Comparison of ENCODE assay signal across 1 cellular context in the genomic region with DNA sequence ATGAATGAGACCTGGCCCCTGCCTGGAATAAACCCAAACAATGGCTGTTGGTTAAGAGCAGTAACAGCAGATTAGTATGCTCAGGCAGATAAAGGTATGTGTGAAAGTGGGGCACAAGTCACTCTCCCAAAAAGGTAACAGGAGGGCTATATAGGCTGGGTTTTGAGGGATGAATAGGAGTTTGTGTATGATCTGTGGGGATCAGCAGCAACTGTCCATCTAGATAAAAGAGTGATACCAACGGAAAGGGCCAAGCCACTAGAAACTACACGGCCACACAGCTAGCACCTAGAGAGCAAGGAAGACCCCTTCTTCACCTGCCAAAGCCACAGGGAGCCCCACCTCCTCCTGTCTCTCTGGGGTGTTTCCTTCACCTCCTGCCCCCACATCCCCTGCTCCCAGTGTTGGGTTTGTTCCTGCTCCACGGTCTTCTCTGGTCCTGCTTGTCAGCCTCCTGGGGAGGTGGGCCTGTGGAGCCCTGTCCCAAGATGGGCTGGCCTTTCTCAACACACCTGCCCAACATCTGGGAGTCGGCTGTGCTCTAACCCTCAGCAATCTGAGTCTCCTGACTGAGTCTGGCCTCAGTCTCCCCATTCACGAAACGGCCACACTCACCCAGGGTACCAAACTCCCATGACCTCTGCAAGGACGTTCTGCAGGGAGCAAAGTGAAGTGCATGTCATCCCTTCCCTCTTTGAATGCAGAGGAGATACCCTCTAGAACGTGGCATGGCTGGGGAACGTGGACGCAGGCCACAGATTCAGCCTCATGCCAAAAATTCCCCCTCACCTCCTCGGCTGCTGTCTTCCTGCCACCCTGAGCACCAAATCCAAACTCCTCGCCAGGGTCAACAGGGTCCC.
TF ChIP-seq lines count a peak whose summit lies in the region.

No MANE protein-coding gene starts in this region.

TF ChIP-seq in HEK293, 187 proteins besides CTCF, POLR2A, EP300 and RAD21 (continued from another document):
- TF ChIP-seq, protein P1, sequence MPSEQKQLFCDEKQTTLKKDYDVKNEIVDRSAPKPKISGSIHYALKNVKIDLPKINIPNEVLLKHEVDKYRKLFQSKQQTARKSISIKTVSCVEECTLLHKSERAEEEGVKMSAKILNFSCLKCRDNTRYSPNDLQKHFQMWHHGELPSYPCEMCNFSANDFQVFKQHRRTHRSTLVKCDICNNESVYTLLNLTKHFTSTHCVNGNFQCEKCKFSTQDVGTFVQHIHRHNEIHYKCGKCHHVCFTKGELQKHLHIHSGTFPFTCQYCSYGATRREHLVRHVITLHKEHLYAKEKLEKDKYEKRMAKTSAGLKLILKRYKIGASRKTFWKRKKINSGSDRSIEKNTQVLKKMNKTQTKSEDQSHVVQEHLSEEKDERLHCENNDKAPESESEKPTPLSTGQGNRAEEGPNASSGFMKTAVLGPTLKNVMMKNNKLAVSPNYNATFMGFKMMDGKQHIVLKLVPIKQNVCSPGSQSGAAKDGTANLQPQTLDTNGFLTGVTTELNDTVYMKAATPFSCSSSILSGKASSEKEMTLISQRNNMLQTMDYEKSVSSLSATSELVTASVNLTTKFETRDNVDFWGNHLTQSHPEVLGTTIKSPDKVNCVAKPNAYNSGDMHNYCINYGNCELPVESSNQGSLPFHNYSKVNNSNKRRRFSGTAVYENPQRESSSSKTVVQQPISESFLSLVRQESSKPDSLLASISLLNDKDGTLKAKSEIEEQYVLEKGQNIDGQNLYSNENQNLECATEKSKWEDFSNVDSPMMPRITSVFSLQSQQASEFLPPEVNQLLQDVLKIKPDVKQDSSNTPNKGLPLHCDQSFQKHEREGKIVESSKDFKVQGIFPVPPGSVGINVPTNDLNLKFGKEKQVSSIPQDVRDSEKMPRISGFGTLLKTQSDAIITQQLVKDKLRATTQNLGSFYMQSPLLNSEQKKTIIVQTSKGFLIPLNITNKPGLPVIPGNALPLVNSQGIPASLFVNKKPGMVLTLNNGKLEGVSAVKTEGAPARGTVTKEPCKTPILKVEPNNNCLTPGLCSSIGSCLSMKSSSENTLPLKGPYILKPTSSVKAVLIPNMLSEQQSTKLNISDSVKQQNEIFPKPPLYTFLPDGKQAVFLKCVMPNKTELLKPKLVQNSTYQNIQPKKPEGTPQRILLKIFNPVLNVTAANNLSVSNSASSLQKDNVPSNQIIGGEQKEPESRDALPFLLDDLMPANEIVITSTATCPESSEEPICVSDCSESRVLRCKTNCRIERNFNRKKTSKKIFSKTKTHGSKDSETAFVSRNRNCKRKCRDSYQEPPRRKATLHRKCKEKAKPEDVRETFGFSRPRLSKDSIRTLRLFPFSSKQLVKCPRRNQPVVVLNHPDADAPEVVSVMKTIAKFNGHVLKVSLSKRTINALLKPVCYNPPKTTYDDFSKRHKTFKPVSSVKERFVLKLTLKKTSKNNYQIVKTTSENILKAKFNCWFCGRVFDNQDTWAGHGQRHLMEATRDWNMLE (tag by site-specific recombination; conservative IDR thresholded peaks at IDR 0.05; ENCODE audit: low read depth): no peak
